23 cellular contexts compared by ENCODE assay signal in genomic region chr1:205942631-205943159, GRCh38. TPM values are rescaled to one million over a fixed set of nuclear protein-coding genes. Genes with fewer than 3 reads are reported as not detected.
DNase-seq lines count a peak whose midpoint lies in the region; ATAC-seq, FAIRE-seq and TF ChIP-seq lines count a peak whose summit lies in the region.
"Had no signal": no experiment of that assay in that cellular context is flagged by ENCODE, and none has a peak within 500 bp of the region (broad histone marks: within the 10 kb centered on the region; RNA-seq: fewer than 3 reads in every experiment).

No MANE protein-coding gene starts in this region.

- TF ChIP-seq CTCF in IMR-90 (conservative IDR thresholded peaks at IDR 0.05; ENCODE audit: low read depth, low read length) (no peak), H1 (IDR thresholded peaks at IDR 0.05; ENCODE audit: control extremely low read depth in 1 of 3, insufficient read depth in 1 of 3, low read depth in 1 of 3, low read length in 3 of 3) (no peak)

- TF ChIP-seq POLR2A in IMR-90 (IDR thresholded peaks at IDR 0.05; ENCODE audit: low read depth, low read length): no peak
- TF ChIP-seq POLR2A in H1 (IDR thresholded peaks at IDR 0.05; ENCODE audit: control extremely low read depth in 1 of 2, low read depth in 2 of 2, low read length in 2 of 2): no peak

- H2BK12ac ChIP-seq in H1 (ENCODE audit: low read depth, low read length): 0 out of 2 replicates have a peak overlapping the region, but pooled peaks have one; percentile 60

- no peak overlapping the region for H3K18ac ChIP-seq in IMR-90 (ENCODE audit: low read depth, low read length)
- no peak overlapping the region; the same call in 1 of the 2 replicates for H3K18ac ChIP-seq in H1 (ENCODE audit: extremely low read depth, low read length)

- TF ChIP-seq RAD21 in IMR-90 (IDR thresholded peaks at IDR 0.05; ENCODE audit: low read length) (no peak), H1 (IDR thresholded peaks at IDR 0.05 in 1 of 2, conservative IDR thresholded peaks at IDR 0.05 in 1 of 2; ENCODE audit: low read depth in 2 of 2, low read length in 2 of 2) (no peak)

- no peak overlapping the region for H4K91ac ChIP-seq in IMR-90 (ENCODE audit: insufficient read depth, low read depth, low read length)
- H4K91ac ChIP-seq in H1 (replicated peaks; ENCODE audit: insufficient read length, low read length): no peak overlapping the region

- in situ Hi-C loops in IMR-90 (cut with MboI; ENCODE audit: low sequenced_read_pairs): no loop called here

- DNase-seq in IMR-90 (no peak), H1 (ENCODE audit: low read depth in 1 of 2, low spot score in 2 of 2) (no peak), amniotic stem cell (lab: John Stamatoyannopoulos, UW) (no peak), occipital lobe (lab: John Stamatoyannopoulos, UW) (no peak)
- DNase-seq: AML-193; CD4-positive, alpha-beta T cell; DND-41; MG63; NCI-H1436; NCI-H2029 treated with DMSO at 0.1 percent for 48 hours; NCI-H524; SHP77 had no signal

- H4K20me1 ChIP-seq in BLaER1 treated with 17β-estradiol and CSF1 and Interleukin-3, amounts not matched to agents 10 nM and 100 nM: no peaks in the 10 kb centered on the region
- H4K20me1 ChIP-seq in IMR-90 (ENCODE audit: insufficient read depth, low read length): no peaks in the 10 kb centered on the region
- no peaks in the 10 kb centered on the region for H4K20me1 ChIP-seq in H1 (replicated peaks in 1 of 2; ENCODE audit: control insufficient read depth in 1 of 2, insufficient read depth in 2 of 2, low read length in 2 of 2)

- no peak overlapping the region for H3K4me3 ChIP-seq in BLaER1 treated with 17β-estradiol and CSF1 and Interleukin-3, amounts not matched to agents 10 nM and 100 nM
- no peak overlapping the region for H3K4me3 ChIP-seq in IMR-90 (ENCODE audit: insufficient read depth, low read depth, low read length)
- no peak overlapping the region for H3K4me3 ChIP-seq in H1 (ENCODE audit: extremely low read depth in 1 of 4, insufficient read depth in 2 of 4, low read depth in 3 of 4, low read length in 4 of 4)
- peak overlapping the region; percentile 35 for H3K4me3 ChIP-seq in mucosa of stomach (ENCODE audit: low read length)
- H3K4me3 ChIP-seq: A549, HAP-1, MG63 had no signal

- H3K9me1 ChIP-seq in IMR-90 (ENCODE audit: insufficient read depth, low read length): no peaks in the 10 kb centered on the region

- no peaks in the 10 kb centered on the region for H3K23me2 ChIP-seq in H1 (ENCODE audit: low read depth, low read length)

- H4K8ac ChIP-seq in IMR-90 (ENCODE audit: low read depth in 2 of 2, low read length in 2 of 2) (no peak overlapping the region), H1 (ENCODE audit: extremely low read depth, insufficient read depth, low read length) (peak overlapping the region; percentile 22; the same call in 1 of the 2 replicates)

- no peaks in the 10 kb centered on the region for H3K9me3 ChIP-seq in BLaER1 treated with 17β-estradiol and CSF1 and Interleukin-3, amounts not matched to agents 10 nM and 100 nM (replicated peaks in 1 of 11)
- H3K9me3 ChIP-seq in IMR-90 (ENCODE audit: control insufficient read depth, insufficient read depth, low read length) (no peaks in the 10 kb centered on the region), H1 (ENCODE audit: insufficient read depth in 2 of 2, low read depth in 1 of 2, low read length in 1 of 2) (no peaks in the 10 kb centered on the region), mucosa of stomach (ENCODE audit: control insufficient read depth, low read length) (no peaks in the 10 kb centered on the region)
- H3K9me3 ChIP-seq: A549, HAP-1, MG63 had no signal

- H3K56ac ChIP-seq in IMR-90 (ENCODE audit: extremely low read depth, insufficient read depth, low read length) (no peak overlapping the region), H1 (replicated peaks; ENCODE audit: insufficient read length, low read depth, low read length) (no peak overlapping the region)

- intact Hi-C loops in IMR-90 (cut with micrococcal nuclease): no loop called here

- H2BK20ac ChIP-seq in IMR-90 (ENCODE audit: low read depth, low read length) (no peak overlapping the region), H1 (ENCODE audit: low read length) (0 out of 2 replicates have a peak overlapping the region, but pooled peaks have one; percentile 48)

- no peaks in the 10 kb centered on the region for H3K79me1 ChIP-seq in IMR-90 (ENCODE audit: low read depth in 1 of 2, low read length in 2 of 2)
- H3K79me1 ChIP-seq in H1 (ENCODE audit: low read depth, low read length): no peaks in the 10 kb centered on the region

- 0 out of 22 replicates have a peak overlapping the region, but pooled peaks of 1 of the 11 experiments have one; percentile 22 for H3K27ac ChIP-seq in BLaER1 treated with 17β-estradiol and CSF1 and Interleukin-3, amounts not matched to agents 10 nM and 100 nM
- H3K27ac ChIP-seq in IMR-90 (ENCODE audit: insufficient read depth, low read length) (no peak overlapping the region), H1 (ENCODE audit: low read depth, low read length) (no peak overlapping the region)
- H3K27ac ChIP-seq: HL-60, KMS-11 had no signal

- H2AK9ac ChIP-seq in IMR-90 (replicated peaks; ENCODE audit: low read depth, low read length, poor library complexity): no peak overlapping the region

- H3K4me1 ChIP-seq in BLaER1 treated with 17β-estradiol and CSF1 and Interleukin-3, amounts not matched to agents 10 nM and 100 nM: peaks cover 12 to 32% (median 22%) of the 10 kb centered on the region in 10 experiments; a peak in 18 of 20 replicates
- H3K4me1 ChIP-seq in IMR-90 (ENCODE audit: control insufficient read depth, insufficient read depth, low read length) (no peaks in the 10 kb centered on the region), H1 (replicated peaks in 1 of 4; ENCODE audit: control insufficient read depth in 3 of 4, insufficient read depth in 4 of 4, low read length in 3 of 4) (peaks cover 7 to 16% (median 14%) of the 10 kb centered on the region in 4 experiments), mucosa of stomach (ENCODE audit: control insufficient read depth, insufficient read depth, low read length) (peaks cover 75% of the 10 kb centered on the region)

- no peak overlapping the region for H3K23ac ChIP-seq in IMR-90 (ENCODE audit: low read depth, low read length)
- H3K23ac ChIP-seq in H1 (ENCODE audit: insufficient read length): no peak overlapping the region

- dilution Hi-C loops in IMR-90 (cut with HindIII; ENCODE audit: low sequenced_read_pairs, unreplicated experiment): no loop called here

- no peak overlapping the region for H2BK120ac ChIP-seq in IMR-90 (ENCODE audit: low read depth, low read length)
- no peak overlapping the region for H2BK120ac ChIP-seq in H1 (replicated peaks; ENCODE audit: low read depth, low read length)

- peak overlapping the region; percentile 31 to 54 (median 43); a peak in 20 of 22 replicates for H3K4me2 ChIP-seq in BLaER1 treated with 17β-estradiol and CSF1 and Interleukin-3, amounts not matched to agents 10 nM and 100 nM
- H3K4me2 ChIP-seq in IMR-90 (ENCODE audit: low read depth, low read length) (no peak overlapping the region), H1 (ENCODE audit: insufficient read depth in 1 of 2, low read depth in 2 of 2, low read length in 2 of 2) (no peak overlapping the region)
- H3K4me2 ChIP-seq: A549, KMS-11 had no signal

- no peaks in the 10 kb centered on the region for H3K27me3 ChIP-seq in BLaER1 treated with 17β-estradiol and CSF1 and Interleukin-3, amounts not matched to agents 10 nM and 100 nM
- H3K27me3 ChIP-seq in IMR-90 (ENCODE audit: control insufficient read depth, insufficient read depth, low read length): peaks cover 68% of the 10 kb centered on the region
- no peaks in the 10 kb centered on the region; a peak in 1 of 7 replicates for H3K27me3 ChIP-seq in H1 (replicated peaks in 1 of 4; ENCODE audit: control insufficient read depth in 3 of 4, extremely low read depth in 1 of 4, insufficient read depth in 3 of 4, low read length in 3 of 4)
- peaks cover 4% of the 10 kb centered on the region for H3K27me3 ChIP-seq in mucosa of stomach (ENCODE audit: control insufficient read depth, insufficient read depth, low read length)

- CTCF ChIA-PET in IMR-90 (lab: Yijun Ruan, JAX): interaction anchor here (1.9 kb wide), 1 partner anchor 35 kb away, joined by 6 read pairs; no protein-coding TSS in a partner anchor
- CTCF ChIA-PET in H1 (lab: Charles Lee; ENCODE audit: partially characterized antibody): interaction anchor here (0.7 to 11.0 kb wide), 12 partner anchors 8 to 151 kb away, joined by 3 to 110 read pairs (median 4); no protein-coding TSS in a partner anchor

- H3K36me3 ChIP-seq in BLaER1 treated with 17β-estradiol and CSF1 and Interleukin-3, amounts not matched to agents 10 nM and 100 nM: no peaks in the 10 kb centered on the region
- H3K36me3 ChIP-seq in IMR-90 (ENCODE audit: control insufficient read depth, insufficient read depth, low read length) (no peaks in the 10 kb centered on the region), H1 (ENCODE audit: control insufficient read depth in 2 of 4, insufficient read depth in 4 of 4, low read length in 3 of 4) (no peaks in the 10 kb centered on the region), mucosa of stomach (ENCODE audit: control insufficient read depth, insufficient read depth, low read length) (no peaks in the 10 kb centered on the region)
- H3K36me3 ChIP-seq: HAP-1, MG63 had no signal

- WGBS in IMR-90 (ENCODE audit: extremely low coverage in 2 of 2, insufficient read length in 1 of 2), 2 experiments: no CpG with 5 or more reads among the region's 12 CpGs
- 89% methylated on average over 12 of the region's 12 CpGs; no CpG with 5 or more reads in 1 of the 2 experiments for WGBS in H1 (ENCODE audit: extremely low coverage in 1 of 2, insufficient coverage in 1 of 2, insufficient read length in 1 of 2, insufficient replicate concordance in 2 of 2, low coverage in 1 of 2, low lambda C conversion rate in 2 of 2, missing lambda C conversion rate in 1 of 2), 2 experiments

- H4K5ac ChIP-seq in IMR-90 (ENCODE audit: low read depth, low read length) (no peak overlapping the region), H1 (ENCODE audit: insufficient read length, low read depth, low read length) (no peak overlapping the region)

- H2AK5ac ChIP-seq in IMR-90 (ENCODE audit: low read depth, low read length) (no peak overlapping the region), H1 (ENCODE audit: low read depth, low read length) (no peak overlapping the region)

- no peak overlapping the region for H3K4ac ChIP-seq in IMR-90 (ENCODE audit: low read depth, low read length)
- no peak overlapping the region for H3K4ac ChIP-seq in H1 (replicated peaks; ENCODE audit: insufficient read length, low read depth, low read length)

- POLR2A ChIA-PET in IMR-90 (lab: Charles Lee; ENCODE audit: unreplicated experiment): no interaction called here
- POLR2A ChIA-PET in H1 (lab: Charles Lee; ENCODE audit: partially characterized antibody): interaction anchor here (1.4 kb wide), 1 partner anchor 21 kb away, joined by 3 read pairs; no protein-coding TSS in a partner anchor

- no peak for ATAC-seq in IMR-90 (ENCODE audit: low read depth)
- ATAC-seq in GM18873 (IDR thresholded peaks at IDR 0.05; ENCODE audit: low FRiP score, unreplicated experiment): no peak
- ATAC-seq in HG03097 (IDR thresholded peaks at IDR 0.05; ENCODE audit: low FRiP score, unreplicated experiment): no peak
- ATAC-seq: A549, SK-N-SH treated with all-trans-retinoic acid at 6 μM for 48 hours had no signal

- no peak overlapping the region for H3K9ac ChIP-seq in BLaER1 treated with 17β-estradiol and CSF1 and Interleukin-3, amounts not matched to agents 10 nM and 100 nM
- H3K9ac ChIP-seq in IMR-90 (ENCODE audit: low read depth, low read length) (no peak overlapping the region), H1 (replicated peaks in 1 of 4; ENCODE audit: extremely low read depth in 1 of 4, low read depth in 3 of 4, low read length in 3 of 4) (no peak overlapping the region), mucosa of stomach (ENCODE audit: low read length) (peak overlapping the region; percentile 67)
- H3K9ac ChIP-seq: KMS-11 had no signal

- H2BK5ac ChIP-seq in IMR-90 (ENCODE audit: low read depth, low read length, poor library complexity, severe bottlenecking) (no peak overlapping the region), H1 (ENCODE audit: low read depth, low read length) (no peak overlapping the region)

- H3K14ac ChIP-seq in IMR-90 (replicated peaks; ENCODE audit: low read depth, low read length) (no peak overlapping the region), H1 (ENCODE audit: insufficient read length) (no peak overlapping the region)

- no TSS peak for BruUV-seq in IMR-90 (replicated peaks; lab: Mats Ljungman, UMichigan)

- no peaks in the 10 kb centered on the region for H3K79me2 ChIP-seq in H1 (ENCODE audit: control insufficient read depth in 1 of 2, insufficient read depth in 2 of 2, low read length in 2 of 2)

- H2AFZ ChIP-seq in IMR-90 (replicated peaks; ENCODE audit: low read length, poor library complexity): peak overlapping the region; percentile 7
- 0 out of 2 replicates have a peak overlapping the region, but pooled peaks have one; percentile 12 for H2AFZ ChIP-seq in H1 (ENCODE audit: low read length)

- no peak for TF ChIP-seq EP300 in H1 (IDR thresholded peaks at IDR 0.05; ENCODE audit: borderline replicate concordance in 1 of 2, low read depth in 2 of 2, low read length in 2 of 2)

- no peak overlapping the region for H2BK15ac ChIP-seq in IMR-90 (ENCODE audit: low read depth, low read length)
- H2BK15ac ChIP-seq in H1 (ENCODE audit: low read length): no peak overlapping the region

- no peak for FAIRE-seq in H1 (lab: Jason Lieb, UNC)
- FAIRE-seq: A549, D721Med, RCC 7860 had no signal

RNA-seq across cellular contexts. Expression of gene SLC26A9, which starts 0.6 kb away (rescaled TPM):
- total RNA-seq in IMR-90 (2012; rRNA removed): under 0.01 TPM in 1 of 2 replicates, not detected in the other
- polyA plus RNA-seq in IMR-90 (2012; rRNA removed): not detected in 2 replicates
- not detected in 2 replicates for polyA plus RNA-seq in IMR-90 (2012; cell fraction: cytosol; rRNA removed)
- 0.01 and 0.03 TPM in 2 replicates for polyA plus RNA-seq in IMR-90 (2012; cell fraction: nucleus; rRNA removed; ENCODE audit: low replicate concordance)
- total RNA-seq in H1 (2021; fragmentation: NEBNext Ultra II Directional; extraction: Animal tissue kit (Norgen Biotek cat#: 25700)): not detected in 2 replicates
- polyA plus RNA-seq in H1 (2011; rRNA removed): 0.03 TPM in 1 of 2 replicates, not detected in the other
- 0.04 TPM for polyA plus RNA-seq in H1 (2011; cell fraction: cytosol; rRNA removed)
- 0.07 TPM for polyA plus RNA-seq in H1 (2011; cell fraction: nucleus; rRNA removed)
- polyA plus RNA-seq in H1 (2012, experiment 1 of 2): 0.09 TPM in 1 of 4 replicates, not detected in the others
- polyA plus RNA-seq in H1 (2012, experiment 2 of 2): not detected
- polyA plus RNA-seq in H1 (2013, experiment 1 of 2): 0.08 TPM
- 0.02 TPM for polyA plus RNA-seq in H1 (2013, experiment 2 of 2)
- 0.02 TPM in 1 of 2 replicates, not detected in the other for polyA minus RNA-seq in H1 (2011; rRNA and poly(A)+ RNA removed)
- polyA minus RNA-seq in H1 (2011; cell fraction: cytosol; rRNA and poly(A)+ RNA removed): not detected
- polyA minus RNA-seq in H1 (2011; cell fraction: nucleus; rRNA and poly(A)+ RNA removed): not detected
- not detected for total RNA-seq in occipital lobe
- total RNA-seq: CD4-positive, alpha-beta T cell had no signal

Comparison
In these comparisons a context has a peak if more than half of its experiments do, and no peak if none do; other contexts are left out.
1. H3K4me2 ChIP-seq: peak in BLaER1 treated with 17β-estradiol and CSF1 and Interleukin-3, amounts not matched to agents 10 nM and 100 nM (11 of 11); none in IMR-90 (single experiment) and H1 (0 of 2).